1 cellular context compared by ENCODE assay signal in genomic region chr3:53131136-53131495, GRCh38.
TF ChIP-seq lines count a peak whose summit lies in the region.

No MANE protein-coding gene starts in this region.

TF ChIP-seq in liver, 16 proteins besides CTCF, POLR2A, EP300 and RAD21 (continued from another document):
- TF ChIP-seq ATF3 (IDR thresholded peaks at IDR 0.05) (no peak), FOXA2 (IDR thresholded peaks at IDR 0.05) (no peak), SP1 (IDR thresholded peaks at IDR 0.05) (no peak)
